ENCODE assay signal across 8 cellular contexts in the genomic region with DNA sequence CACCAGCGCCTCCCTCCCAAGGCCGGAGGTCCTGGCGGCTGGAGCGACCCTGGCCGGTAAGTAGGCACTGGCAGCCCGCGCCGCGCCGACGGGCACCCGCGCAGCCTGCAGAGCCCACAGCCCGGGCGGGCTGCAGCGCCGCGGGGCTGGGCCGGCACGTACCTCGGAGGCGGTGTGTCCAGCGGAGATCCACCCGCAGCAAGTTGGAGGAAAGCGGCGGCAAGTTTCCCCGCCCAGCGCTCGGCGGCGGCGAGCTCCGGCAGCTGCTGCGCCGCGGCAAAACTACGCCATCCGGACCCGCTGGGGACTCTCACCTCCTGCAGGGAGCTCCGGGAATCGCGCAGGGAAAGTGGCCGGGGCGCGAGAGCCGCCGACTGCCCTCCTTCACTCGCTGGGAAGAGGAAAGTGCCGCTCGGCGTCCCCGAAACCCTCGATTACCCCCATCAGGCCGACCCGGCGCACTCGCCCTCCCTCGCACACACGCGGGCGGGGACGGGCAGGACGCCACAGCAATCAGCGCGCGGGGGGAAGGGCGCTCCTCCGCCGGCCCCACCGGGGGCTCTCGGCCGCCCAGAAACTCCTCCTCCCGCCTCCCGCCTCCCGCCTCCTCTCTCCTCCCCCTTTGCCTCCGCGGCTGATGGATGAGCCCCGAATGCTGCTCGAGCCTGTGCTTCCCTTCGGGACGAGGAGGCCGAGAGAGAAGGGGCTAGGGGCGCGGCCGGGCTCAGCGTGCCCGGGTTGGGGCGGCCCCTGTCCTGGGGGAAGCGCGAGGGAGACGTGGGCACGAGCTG. TPM values are rescaled to one million over a fixed set of nuclear protein-coding genes. Genes with fewer than 3 reads are reported as not detected.
DNase-seq lines count a peak whose midpoint lies in the region; ATAC-seq and TF ChIP-seq lines count a peak whose summit lies in the region.

A gene (minus strand): TSS at position 436 of the 791 bp plus-strand sequence. CDS start 24,620 bp downstream, outside the sequence.

- intact Hi-C loops in Calu3 (cut with micrococcal nuclease; ENCODE audit: unreplicated experiment), result loop anchor here (1.0 to 10.0 kb wide), 2 partner anchors 56 to 151 kb away; no protein-coding TSS in a partner anchor

- H3K36me3 Mint-ChIP-seq in Calu3 (ENCODE audit: insufficient read depth, unreplicated experiment), result peaks cover 34% of the 10 kb centered on the region

- TF ChIP-seq CTCF in Calu3 (IDR thresholded peaks at IDR 0.05; ENCODE audit: unreplicated experiment) (peak; percentile 37), neural cell (IDR thresholded peaks at IDR 0.05; ENCODE audit: poor library complexity, severe bottlenecking) (peak; percentile 63)

- no peaks in the 10 kb centered on the region for H3K79me2 ChIP-seq in neural cell (replicated peaks; ENCODE audit: insufficient read depth, low read length)

- H3K4me3 ChIP-seq in HUES64 (ENCODE audit: low read length) (peak within 1 kb of the TSS; percentile 90), neural cell (ENCODE audit: low read length) (peak within 1 kb of the TSS; percentile 93)

- CTCF ChIA-PET in Calu3 (lab: Charles Lee), result interaction anchor here (0.9 to 1.8 kb wide), 4 partner anchors 43 to 162 kb away, joined by 3 to 8 read pairs (median 4); no protein-coding TSS in a partner anchor

- H2AFZ ChIP-seq in neural cell (ENCODE audit: low read depth, low read length), result peak within 1 kb of the TSS; percentile 65

- no peaks in the 10 kb centered on the region for H4K20me1 ChIP-seq in neural cell (ENCODE audit: insufficient read depth)

- H3K4me1 Mint-ChIP-seq in Calu3 (ENCODE audit: low read depth, unreplicated experiment), result peaks cover 40% of the 10 kb centered on the region
- peaks cover 53% of the 10 kb centered on the region for H3K4me1 Mint-ChIP-seq in stimulated activated naive CD8-positive, alpha-beta T cell treated with anti-CD3 and anti-CD28 coated beads, Interleukin-15, amount 100 ng/mL, for 72 hours

- under 1% methylated on average over 92 of the region's 92 CpGs for WGBS in HUES64

- H3K9ac ChIP-seq in HUES64 (ENCODE audit: low read depth, low read length) (peak within 1 kb of the TSS; percentile 78), neural cell (ENCODE audit: low read length) (peak within 1 kb of the TSS; percentile 49)

- no peaks in the 10 kb centered on the region for H3K9me2 ChIP-seq in neural cell (ENCODE audit: insufficient read depth, low read length)

- peak within 1 kb of the TSS; percentile 77 for H3K27ac Mint-ChIP-seq in Calu3 (ENCODE audit: unreplicated experiment)
- peak within 1 kb of the TSS; percentile 34 to 87 for H3K27ac Mint-ChIP-seq in stimulated activated naive CD8-positive, alpha-beta T cell treated with anti-CD3 and anti-CD28 coated beads, Interleukin-15, amount 100 ng/mL, for 72 hours

- ATAC-seq in GM21423 (IDR thresholded peaks at IDR 0.05; ENCODE audit: unreplicated experiment), result peak; percentile 57
- ATAC-seq in stimulated activated naive CD8-positive, alpha-beta T cell treated with anti-CD3 and anti-CD28 coated beads, Interleukin-15, amount 100 ng/mL, for 72 hours, result peak; percentile 78

- H3K4me3 Mint-ChIP-seq in Calu3 (ENCODE audit: low read depth, unreplicated experiment), result peak within 1 kb of the TSS; percentile 99
- H3K4me3 Mint-ChIP-seq in stimulated activated naive CD8-positive, alpha-beta T cell treated with anti-CD3 and anti-CD28 coated beads, Interleukin-15, amount 100 ng/mL, for 72 hours, result peak within 1 kb of the TSS; percentile 86 to 95

- DNase-seq in Calu3, result peak; percentile 90
- DNase-seq in RPMI8226, result peak; percentile 75
- peak; percentile 76 for DNase-seq in activated gamma-delta T cell (lab: John Stamatoyannopoulos, UW)
- peak; percentile 94 for DNase-seq in fibroblast of the conjunctiva (ENCODE audit: low read depth)
- DNase-seq in stimulated activated naive CD8-positive, alpha-beta T cell treated with anti-CD3 and anti-CD28 coated beads, Interleukin-15, amount 100 ng/mL, for 72 hours, result peak; percentile 54 to 70

- H3K27ac ChIP-seq in HUES64 (ENCODE audit: low read depth, low read length) (peak within 1 kb of the TSS; percentile 49; the same call in 1 of the 2 replicates), neural cell (ENCODE audit: low read length) (no peak within 1 kb of the TSS)

- no peaks in the 10 kb centered on the region for H3K9me3 Mint-ChIP-seq in Calu3 (ENCODE audit: low read depth, unreplicated experiment)
- H3K9me3 Mint-ChIP-seq in stimulated activated naive CD8-positive, alpha-beta T cell treated with anti-CD3 and anti-CD28 coated beads, Interleukin-15, amount 100 ng/mL, for 72 hours, result no peaks in the 10 kb centered on the region

- H3F3A ChIP-seq in neural cell (ENCODE audit: insufficient read depth, low read length, poor library complexity, severe bottlenecking), result peaks cover 5% of the 10 kb centered on the region

- BruUV-seq in Calu3 (replicated peaks; lab: Mats Ljungman, UMichigan), result no TSS peak

- peaks cover 7% of the 10 kb centered on the region; the same call in 1 of the 2 replicates for H3K4me1 ChIP-seq in HUES64 (ENCODE audit: insufficient read depth, low read length)

- peaks cover 47% of the 10 kb centered on the region for H3K27me3 ChIP-seq in HUES64 (ENCODE audit: insufficient read depth, low read length)
- peaks cover 25% of the 10 kb centered on the region for H3K27me3 ChIP-seq in neural cell (ENCODE audit: insufficient read depth, low read depth, low read length)

- TF ChIP-seq RAD21 in neural cell (conservative IDR thresholded peaks at IDR 0.05), result peak; percentile 40

- H3K4me2 ChIP-seq in neural cell (ENCODE audit: low read length), result peak within 1 kb of the TSS; percentile 84

- H3K9me3 ChIP-seq in HUES64 (ENCODE audit: insufficient read depth, low read depth, low read length), result no peaks in the 10 kb centered on the region
- H3K9me3 ChIP-seq in neural cell (ENCODE audit: low read length), result no peaks in the 10 kb centered on the region

- peak; percentile 8 for TF ChIP-seq EP300 in neural cell (conservative IDR thresholded peaks at IDR 0.05; ENCODE audit: poor library complexity, severe bottlenecking)

- H3K36me3 ChIP-seq in HUES64 (ENCODE audit: insufficient read depth, low read length) (no peaks in the 10 kb centered on the region), neural cell (ENCODE audit: insufficient read depth, low read length) (no peaks in the 10 kb centered on the region)

- no peaks in the 10 kb centered on the region for H3K27me3 Mint-ChIP-seq in Calu3 (ENCODE audit: unreplicated experiment)
- H3K27me3 Mint-ChIP-seq in stimulated activated naive CD8-positive, alpha-beta T cell treated with anti-CD3 and anti-CD28 coated beads, Interleukin-15, amount 100 ng/mL, for 72 hours, result peaks cover 38% of the 10 kb centered on the region

TF ChIP-seq in neural cell, 6 proteins besides CTCF, POLR2A, EP300 and RAD21:
- TF ChIP-seq MXI1 (conservative IDR thresholded peaks at IDR 0.05; ENCODE audit: poor library complexity, severe bottlenecking) (peak; percentile 54), POLR2AphosphoS5 (IDR thresholded peaks at IDR 0.05) (no peak), SMC3 (conservative IDR thresholded peaks at IDR 0.05; ENCODE audit: poor library complexity) (peak; percentile 43)
TF ChIP-seq in neural cell: peak in this region for 2.

RNA-seq across cellular contexts. Expression of the gene that starts here (rescaled TPM):
- total RNA-seq in Calu3 (2022), result 7.7 and 10.8 TPM in 2 replicates
- polyA plus RNA-seq in HUES64 (2013, experiment 1 of 2), result 2.5 TPM
- 4.1 TPM for polyA plus RNA-seq in HUES64 (2013, experiment 2 of 2)
- polyA plus RNA-seq in neural cell, result 0.25 and 0.28 TPM in 2 replicates
- 0.35 and 1.2 TPM in 2 replicates for polyA minus RNA-seq in neural cell
